8 cellular contexts compared by ENCODE assay signal in genomic region chr19:17074628-17075034, GRCh38. TPM values are rescaled to one million over a fixed set of nuclear protein-coding genes. Genes with fewer than 3 reads are reported as not detected.
DNase-seq lines count a peak whose midpoint lies in the region; ATAC-seq and TF ChIP-seq lines count a peak whose summit lies in the region.

No MANE protein-coding gene starts in this region.

- H3K79me2 ChIP-seq in ACC112 (ENCODE audit: control insufficient read depth, insufficient read depth, low read length, unreplicated experiment), result peaks cover 55% of the 10 kb centered on the region

- H3K27me3 ChIP-seq in ACC112 (ENCODE audit: insufficient read depth, low read length) (no peaks in the 10 kb centered on the region), tibial artery (no peaks in the 10 kb centered on the region)

- H3K27ac Mint-ChIP-seq in activated T-helper 17 cell treated with anti-CD3 and anti-CD28 coated beads, Interleukin-2, amount 50 U/mL, for 72 hours, result peak overlapping the region; percentile 97

- DNase-seq in kidney tubule cell (ENCODE audit: low spot score) (peak; percentile 8), tibial artery (no peak), NCI-H526 treated with DMSO at 0.1 percent for 48 hours (lab: John Stamatoyannopoulos, UW) (no peak), anterior cingulate cortex (lab: John Stamatoyannopoulos, UW) (no peak)

- H3K36me3 Mint-ChIP-seq in activated T-helper 17 cell treated with anti-CD3 and anti-CD28 coated beads, Interleukin-2, amount 50 U/mL, for 72 hours (ENCODE audit: low read depth), result peaks cover 53% of the 10 kb centered on the region

- H3K4me1 Mint-ChIP-seq in activated T-helper 17 cell treated with anti-CD3 and anti-CD28 coated beads, Interleukin-2, amount 50 U/mL, for 72 hours, result peaks cover 31% of the 10 kb centered on the region

- ATAC-seq in GM21786 (IDR thresholded peaks at IDR 0.05; ENCODE audit: unreplicated experiment), result peak; percentile 2
- ATAC-seq in activated T-helper 17 cell treated with anti-CD3 and anti-CD28 coated beads, Interleukin-2, amount 50 U/mL, for 72 hours (replicated peaks), result no peak
- ATAC-seq in GM18868 (IDR thresholded peaks at IDR 0.05; ENCODE audit: unreplicated experiment), result no peak

- H3K4me3 ChIP-seq in ACC112 (ENCODE audit: low read depth, low read length) (peak overlapping the region; percentile 79), tibial artery (peak overlapping the region; percentile 96 to 99)

- H3K27ac ChIP-seq in ACC112 (ENCODE audit: low read depth, low read length) (peak overlapping the region; percentile 86), tibial artery (peak overlapping the region; percentile 82 to 83)

- H3K9me3 Mint-ChIP-seq in activated T-helper 17 cell treated with anti-CD3 and anti-CD28 coated beads, Interleukin-2, amount 50 U/mL, for 72 hours, result no peaks in the 10 kb centered on the region

- H3K9me3 ChIP-seq in tibial artery, result no peaks in the 10 kb centered on the region

- intact Hi-C loops in tibial artery (cut with DNase I; ENCODE audit: low total_unique reads), result loop anchor here (5.0 to 10.0 kb wide), 2 partner anchors 73 to 160 kb away; no protein-coding TSS in a partner anchor

- no peak for TF ChIP-seq CTCF in tibial artery (IDR thresholded peaks at IDR 0.05)

- peak overlapping the region; percentile 99 for H3K4me3 Mint-ChIP-seq in activated T-helper 17 cell treated with anti-CD3 and anti-CD28 coated beads, Interleukin-2, amount 50 U/mL, for 72 hours

- H3K4me1 ChIP-seq in ACC112 (ENCODE audit: control insufficient read depth, insufficient read depth, low read length, unreplicated experiment) (peaks cover 28% of the 10 kb centered on the region), tibial artery (peaks cover 0 to 51% (median 39%) of the 10 kb centered on the region in 4 donors)

- H3K27me3 Mint-ChIP-seq in activated T-helper 17 cell treated with anti-CD3 and anti-CD28 coated beads, Interleukin-2, amount 50 U/mL, for 72 hours, result no peaks in the 10 kb centered on the region

- H2AFZ ChIP-seq in ACC112 (ENCODE audit: low read length, unreplicated experiment), result no peak overlapping the region

- no peaks in the 10 kb centered on the region for H3K36me3 ChIP-seq in ACC112 (ENCODE audit: insufficient read depth, low read length)
- peaks cover 0 to 18% (median 0%) of the 10 kb centered on the region in 3 donors for H3K36me3 ChIP-seq in tibial artery

RNA-seq across cellular contexts. Expression of gene HAUS8, which starts 0.6 kb away (rescaled TPM):
- 10 to 100 TPM; 26.0 to 35.2 TPM for total RNA-seq in activated T-helper 17 cell treated with anti-CD3 and anti-CD28 coated beads, Interleukin-2, amount 50 U/mL, for 72 hours

RNA-seq across cellular contexts. Expression of gene MYO9B, which starts 0.9 kb away (rescaled TPM):
- 100 to 1,000 TPM; 149 to 152 TPM for total RNA-seq in activated T-helper 17 cell treated with anti-CD3 and anti-CD28 coated beads, Interleukin-2, amount 50 U/mL, for 72 hours

RNA-seq across cellular contexts. Expression of gene CPAMD8, which starts 48.0 kb away (rescaled TPM):
- total RNA-seq in activated T-helper 17 cell treated with anti-CD3 and anti-CD28 coated beads, Interleukin-2, amount 50 U/mL, for 72 hours, result 1 to 10 TPM in 1 of 2 donors, under 1 TPM in 1; 0.11 to 6.5 TPM
